8 cellular contexts compared by ENCODE assay signal in the genomic region with DNA sequence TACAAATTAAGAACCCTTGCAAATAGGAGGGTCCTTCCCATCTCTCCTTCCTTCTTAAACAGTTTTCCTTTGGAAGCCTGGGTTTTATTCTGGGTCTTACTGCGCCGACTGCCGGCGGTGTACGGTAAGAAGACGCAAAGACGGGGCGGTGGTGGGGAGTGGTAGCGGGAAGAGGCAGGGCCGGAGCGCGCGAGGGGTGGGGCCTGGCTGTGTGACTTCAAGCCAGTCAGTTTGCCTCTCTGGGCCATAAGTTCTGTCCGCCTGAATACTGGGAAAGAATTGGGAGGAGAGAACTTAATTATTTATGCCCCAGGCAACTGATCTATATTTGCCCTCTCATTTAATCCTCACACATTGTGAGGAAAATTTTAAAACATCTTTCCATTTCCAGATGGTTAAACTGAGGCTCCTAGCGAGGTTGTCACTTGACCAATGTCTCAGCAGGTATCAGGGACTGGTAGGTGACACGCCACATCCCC. TPM values are rescaled to one million over a fixed set of nuclear protein-coding genes. Genes with fewer than 3 reads are reported as not detected.
DNase-seq lines count a peak whose midpoint lies in the region; ATAC-seq and TF ChIP-seq lines count a peak whose summit lies in the region.

No MANE protein-coding gene starts in this region.

- H2AFZ ChIP-seq in neural progenitor cell (replicated peaks): peak overlapping the region; percentile 64

- no peaks in the 10 kb centered on the region for H4K20me1 ChIP-seq in neural progenitor cell (ENCODE audit: low read depth)

- H3K9me3 Mint-ChIP-seq in neural progenitor cell: peaks cover 3% of the 10 kb centered on the region

- H3K9ac ChIP-seq in neural progenitor cell: no peak overlapping the region

- DNase-seq in BJ (ENCODE audit: low read depth): no peak
- DNase-seq in KG1 (lab: John Stamatoyannopoulos, UW): peak; percentile 13
- DNase-seq in RPMI7951 (ENCODE audit: low read depth): peak; percentile 86
- DNase-seq in activated gamma-delta T cell treated with Interleukin-2 at 50 U/mL for 16 hours: peak; percentile 72
- DNase-seq in fibroblast of villous mesenchyme (ENCODE audit: low read depth): peak; percentile 82
- peak; percentile 88 for DNase-seq in neural progenitor cell (ENCODE audit: low spot score)

- H3K79me2 ChIP-seq in neural progenitor cell (ENCODE audit: low read depth): peaks cover 19% of the 10 kb centered on the region

- no peaks in the 10 kb centered on the region for H3K4me1 ChIP-seq in neural progenitor cell

- H3K27me3 ChIP-seq in BJ (ENCODE audit: control insufficient read depth, insufficient read depth, low read length) (no peaks in the 10 kb centered on the region), neural progenitor cell (no peaks in the 10 kb centered on the region)

- H3K27ac ChIP-seq in neural progenitor cell: no peak overlapping the region
- peak overlapping the region; percentile 87 for H3K27ac ChIP-seq in temporal lobe (ENCODE audit: low read depth, low read length)

- H3K27me3 Mint-ChIP-seq in neural progenitor cell (ENCODE audit: insufficient read depth, low read depth): peaks cover 2% of the 10 kb centered on the region

- POLR2A ChIA-PET in BJ (lab: Charles Lee): no interaction called here

- peak overlapping the region; percentile 68 for H3K4me2 ChIP-seq in neural progenitor cell

- no peaks in the 10 kb centered on the region for H3K9me3 ChIP-seq in neural progenitor cell (ENCODE audit: low read depth)

- H3K4me3 ChIP-seq in BJ (ENCODE audit: low read depth, low read length) (peak overlapping the region; percentile 48), fibroblast of villous mesenchyme (ENCODE audit: low read depth, low read length) (peak overlapping the region; percentile 62), neural progenitor cell (peak overlapping the region; percentile 66)

- H3K4me1 Mint-ChIP-seq in neural progenitor cell: peaks cover 4% of the 10 kb centered on the region

- peaks cover 7% of the 10 kb centered on the region for H3F3A ChIP-seq in neural progenitor cell (ENCODE audit: low read depth)

- no peaks in the 10 kb centered on the region for H3K36me3 Mint-ChIP-seq in neural progenitor cell

- H3K36me3 ChIP-seq in BJ (ENCODE audit: control insufficient read depth, insufficient read depth, low read length) (no peaks in the 10 kb centered on the region; the same call in 1 of the 2 replicates), neural progenitor cell (no peaks in the 10 kb centered on the region)

- TF ChIP-seq CTCF in BJ (IDR thresholded peaks at IDR 0.05; ENCODE audit: insufficient read depth, low read depth, low read length) (peak; percentile 61), fibroblast of villous mesenchyme (IDR thresholded peaks at IDR 0.05; ENCODE audit: insufficient read depth, low read depth, low read length) (peak; percentile 57), neural progenitor cell (IDR thresholded peaks at IDR 0.05) (peak; percentile 66)

- no peak overlapping the region for H3K27ac Mint-ChIP-seq in neural progenitor cell

- peak; percentile 50 for ATAC-seq in GM19455 (IDR thresholded peaks at IDR 0.05; ENCODE audit: unreplicated experiment)

- H3K4me3 Mint-ChIP-seq in neural progenitor cell: peak overlapping the region; percentile 92

- CTCF ChIA-PET in BJ (lab: Yijun Ruan, JAX): no interaction called here

RNA-seq across cellular contexts. Expression of a gene that starts 0.7 kb away (rescaled TPM):
- polyA plus RNA-seq in BJ (2011; rRNA removed): 2.3 and 2.5 TPM in 2 replicates
- 10.4 and 11.2 TPM in 2 replicates for polyA minus RNA-seq in BJ (2011; rRNA and poly(A)+ RNA removed)
- total RNA-seq in RPMI7951 (2014; rRNA removed; shearing (Covaris generic)): 7.1 and 8.2 TPM in 2 replicates
- total RNA-seq in fibroblast of villous mesenchyme (8.6 and 11.0 TPM in 2 replicates), neural progenitor cell (ENCODE audit: low replicate concordance) (19.0 and 30.9 TPM in 2 replicates), temporal lobe (30.5 TPM)

RNA-seq across cellular contexts. Expression of a gene that starts 11.0 kb away (rescaled TPM):
- 22.9 and 29.3 TPM in 2 replicates for polyA plus RNA-seq in BJ (2011; rRNA removed)
- 8.0 and 10.3 TPM in 2 replicates for polyA minus RNA-seq in BJ (2011; rRNA and poly(A)+ RNA removed)
- 10.0 and 10.7 TPM in 2 replicates for total RNA-seq in RPMI7951 (2014; rRNA removed; shearing (Covaris generic))
- total RNA-seq in fibroblast of villous mesenchyme (11.9 and 13.0 TPM in 2 replicates), neural progenitor cell (ENCODE audit: low replicate concordance) (35.5 and 37.1 TPM in 2 replicates), temporal lobe (8.4 TPM)

RNA-seq across cellular contexts. Expression of a gene that starts 44.6 kb away (rescaled TPM):
- polyA plus RNA-seq in BJ (2011; rRNA removed): 1.7 and 2.7 TPM in 2 replicates
- polyA minus RNA-seq in BJ (2011; rRNA and poly(A)+ RNA removed): 2.1 and 2.3 TPM in 2 replicates
- 1.4 and 2.4 TPM in 2 replicates for total RNA-seq in RPMI7951 (2014; rRNA removed; shearing (Covaris generic))
- total RNA-seq in fibroblast of villous mesenchyme (3.5 and 3.9 TPM in 2 replicates), neural progenitor cell (ENCODE audit: low replicate concordance) (6.3 and 13.2 TPM in 2 replicates), temporal lobe (26.1 TPM)
